Comparison of ENCODE assay signal across 23 cellular contexts in the genomic region with DNA sequence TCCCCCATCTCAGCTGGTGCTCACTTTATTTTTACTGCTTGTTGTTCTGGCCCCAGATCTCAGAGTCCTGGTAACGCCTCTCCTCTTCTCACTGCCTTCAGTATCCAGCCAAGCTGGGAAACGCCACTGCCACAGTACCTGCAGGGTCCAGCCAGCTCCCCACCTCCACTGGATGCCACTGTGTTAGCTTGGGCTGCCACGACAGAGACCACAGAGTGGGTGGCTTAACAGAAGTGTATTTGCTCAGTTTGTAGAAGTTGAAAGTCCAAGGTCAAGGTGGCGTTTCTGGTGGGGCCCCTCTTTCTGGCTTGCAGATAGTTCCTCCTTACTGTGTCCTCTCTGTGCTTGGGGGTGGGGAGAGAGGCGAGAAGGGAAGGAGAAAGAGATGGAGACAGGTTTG.
"Had no signal": no experiment of that assay in that cellular context is flagged by ENCODE, and none has a peak within 500 bp of the region (broad histone marks: within the 10 kb centered on the region; RNA-seq: fewer than 3 reads in every experiment).

No MANE protein-coding gene starts in this region.

- H3K4me3 Mint-ChIP-seq: activated CD8-positive, alpha-beta T cell treated with anti-CD3 and anti-CD28 coated beads, Interleukin-2, amount 10 ng/mL, durations not matched to agents 7 days and 5 days; activated naive CD8-positive, alpha-beta T cell; activated T-cell treated with anti-CD3 and anti-CD28 coated beads, Interleukin-2, amount 50 U/mL, for 24 hours; brain; T-helper 17 cell; WTC11 had no signal

- H3K27ac Mint-ChIP-seq: activated CD8-positive, alpha-beta T cell treated with anti-CD3 and anti-CD28 coated beads, Interleukin-2, amount 10 ng/mL, durations not matched to agents 7 days and 5 days; activated naive CD8-positive, alpha-beta T cell; activated T-cell treated with anti-CD3 and anti-CD28 coated beads, Interleukin-2, amount 50 U/mL, for 24 hours; T-helper 17 cell; WTC11 had no signal

- H3K4me3 ChIP-seq: SK-N-MC had no signal

- H3K27ac ChIP-seq: SK-N-MC had no signal

- H3K4me1 Mint-ChIP-seq: T-helper 17 cell had no signal

- ATAC-seq: activated CD8-positive, alpha-beta T cell treated with anti-CD3 and anti-CD28 coated beads, Interleukin-2, amount 10 ng/mL, durations not matched to agents 7 days and 5 days; T-helper 17 cell; WTC11 had no signal

- H3K36me3 Mint-ChIP-seq: activated naive CD8-positive, alpha-beta T cell had no signal

- DNase-seq: activated CD4-positive, alpha-beta T cell treated with anti-CD3 and anti-CD28 coated beads for 48 hours; activated CD4-positive, alpha-beta T cell treated with anti-CD3 and anti-CD28 coated beads, Interleukin-2, amount 50 U/mL, for 4 hours; activated CD4-positive, CD25-positive, alpha-beta regulatory T cell treated with anti-CD3 and anti-CD28 coated beads, Interleukin-2, amount 50 U/mL, for 72 hours; activated CD8-positive, alpha-beta memory T cell treated with anti-CD3 and anti-CD28 coated beads, Interleukin-2, amount 50 U/mL, for 48 hours; activated CD8-positive, alpha-beta T cell treated with anti-CD3 and anti-CD28 coated beads, Interleukin-2, amount 10 ng/mL, durations not matched to agents 7 days and 5 days; activated effector memory CD4-positive, alpha-beta T cell treated with anti-CD3 and anti-CD28 coated beads, Interleukin-2, amount 50 U/mL, for 16 hours; activated naive CD4-positive, alpha-beta T cell treated with Interleukin-2 at 50 U/mL for 16 hours; activated T-cell treated with anti-CD3 and anti-CD28 coated beads, Interleukin-2, amount 50 U/mL, for 24 hours; amygdala; IMR-90; KBM-7; MV-4-11; NCI-H1092 treated with DMSO at 0.1 percent for 48 hours; NCI-H1417 treated with DMSO at 0.1 percent for 48 hours; NCI-H1694; NCI-H2029; NCI-H524; T-helper 17 cell; T-helper 9 cell had no signal
